Comparison of ENCODE assay signal across 1 cellular context in the genomic region with DNA sequence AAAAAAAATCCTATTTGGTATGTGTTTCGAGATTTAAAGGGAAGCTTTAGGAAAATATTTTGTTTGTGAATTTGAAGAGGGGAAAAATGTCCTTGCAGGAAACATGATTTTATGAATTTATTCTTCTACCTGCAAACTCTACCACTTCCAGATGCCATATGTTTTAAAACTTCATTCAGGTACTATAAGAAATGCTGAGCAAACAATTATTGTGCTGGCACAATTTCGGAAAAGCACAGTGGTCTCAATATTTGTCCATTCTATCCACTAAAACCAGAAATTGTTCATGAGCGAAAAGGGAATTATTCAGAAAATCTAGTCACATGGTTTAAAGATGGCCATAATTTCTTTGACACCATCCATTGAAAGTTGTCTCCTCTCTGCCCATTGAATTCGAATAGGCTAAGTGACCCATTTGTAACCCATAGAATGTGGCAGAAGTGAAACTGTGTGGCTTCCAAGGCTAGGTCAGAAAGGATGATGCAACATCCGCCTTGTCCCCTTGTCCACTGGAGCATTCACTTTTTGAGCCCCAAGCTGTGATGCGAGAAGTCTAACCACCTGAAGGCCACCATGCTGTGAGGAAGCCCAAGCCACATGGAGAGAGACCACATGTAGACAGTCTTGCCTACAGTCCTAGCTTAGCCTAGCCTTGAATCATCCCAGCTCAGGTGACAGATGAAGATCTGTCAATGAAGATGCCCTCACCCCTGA.
A peak's percentile ranks its signal among the peaks of the same experiment; 100 is the strongest.
TF ChIP-seq lines count a peak whose summit lies in the region.

No MANE protein-coding gene starts in this region.

TF ChIP-seq in K562, 482 proteins besides CTCF, POLR2A, EP300 and RAD21 (continued from another document and continues in another):
- TF ChIP-seq ZNF212 (CRISPR knock-in tag; IDR thresholded peaks at IDR 0.05) (no peak), E2F3 (CRISPR knock-in tag; IDR thresholded peaks at IDR 0.05) (no peak), RBM17 (IDR thresholded peaks at IDR 0.05; ENCODE audit: borderline replicate concordance, low read depth, low read length) (no peak), ZNF655 (CRISPR knock-in tag; IDR thresholded peaks at IDR 0.05) (no peak), TBL1XR1 (IDR thresholded peaks at IDR 0.05; ENCODE audit: low read length in 2 of 2) (no peak), ETV1 (tag; conservative IDR thresholded peaks at IDR 0.05; ENCODE audit: low read depth) (0 out of 2 replicates have a peak, but pooled peaks have one; percentile 32), ATF7 (IDR thresholded peaks at IDR 0.05) (0 out of 2 replicates have a peak, but pooled peaks have one; percentile 15), MNT (conservative IDR thresholded peaks at IDR 0.05) (no peak), NCOA6 (IDR thresholded peaks at IDR 0.05) (no peak), SRF (CRISPR knock-in tag; IDR thresholded peaks at IDR 0.05) (no peak), MAFK (IDR thresholded peaks at IDR 0.05; ENCODE audit: low read length) (peak; percentile 62), FOXA1 (IDR thresholded peaks at IDR 0.05; ENCODE audit: borderline replicate concordance) (no peak), CHD2 (IDR thresholded peaks at IDR 0.05; ENCODE audit: low read depth, low read length) (no peak), MGA (IDR thresholded peaks at IDR 0.05) (0 out of 2 replicates have a peak, but pooled peaks have one; percentile 16), ZKSCAN1 (IDR thresholded peaks at IDR 0.05; ENCODE audit: low read depth, low read length) (no peak), L3MBTL2 (IDR thresholded peaks at IDR 0.05) (peak; percentile 33; the same call in 1 of the 2 replicates), GTF3C2 (IDR thresholded peaks at IDR 0.05; ENCODE audit: borderline replicate concordance, extremely low read depth, insufficient read length) (no peak), ZSCAN32 (CRISPR knock-in tag; IDR thresholded peaks at IDR 0.05) (peak; percentile 68; the same call in 1 of the 2 replicates), ZNF77 (CRISPR knock-in tag; IDR thresholded peaks at IDR 0.05) (no peak), PYGO2 (tag; IDR thresholded peaks at IDR 0.05) (no peak)
- TF ChIP-seq, protein P1, sequence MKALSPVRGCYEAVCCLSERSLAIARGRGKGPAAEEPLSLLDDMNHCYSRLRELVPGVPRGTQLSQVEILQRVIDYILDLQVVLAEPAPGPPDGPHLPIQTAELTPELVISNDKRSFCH (CRISPR knock-in tag; IDR thresholded peaks at IDR 0.05), result no peak
- TF ChIP-seq, protein P1 (tag; IDR thresholded peaks at IDR 0.05), result no peak
- TF ChIP-seq, protein P2, sequence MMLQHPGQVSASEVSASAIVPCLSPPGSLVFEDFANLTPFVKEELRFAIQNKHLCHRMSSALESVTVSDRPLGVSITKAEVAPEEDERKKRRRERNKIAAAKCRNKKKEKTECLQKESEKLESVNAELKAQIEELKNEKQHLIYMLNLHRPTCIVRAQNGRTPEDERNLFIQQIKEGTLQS (IDR thresholded peaks at IDR 0.05), result peak; percentile 80
- TF ChIP-seq, protein P2 (CRISPR knock-in tag; conservative IDR thresholded peaks at IDR 0.05), result no peak
- TF ChIP-seq, protein P3, sequence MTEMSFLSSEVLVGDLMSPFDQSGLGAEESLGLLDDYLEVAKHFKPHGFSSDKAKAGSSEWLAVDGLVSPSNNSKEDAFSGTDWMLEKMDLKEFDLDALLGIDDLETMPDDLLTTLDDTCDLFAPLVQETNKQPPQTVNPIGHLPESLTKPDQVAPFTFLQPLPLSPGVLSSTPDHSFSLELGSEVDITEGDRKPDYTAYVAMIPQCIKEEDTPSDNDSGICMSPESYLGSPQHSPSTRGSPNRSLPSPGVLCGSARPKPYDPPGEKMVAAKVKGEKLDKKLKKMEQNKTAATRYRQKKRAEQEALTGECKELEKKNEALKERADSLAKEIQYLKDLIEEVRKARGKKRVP (CRISPR knock-in tag; IDR thresholded peaks at IDR 0.05), result 0 out of 2 replicates have a peak, but pooled peaks have one; percentile 40
- TF ChIP-seq, protein P4, sequence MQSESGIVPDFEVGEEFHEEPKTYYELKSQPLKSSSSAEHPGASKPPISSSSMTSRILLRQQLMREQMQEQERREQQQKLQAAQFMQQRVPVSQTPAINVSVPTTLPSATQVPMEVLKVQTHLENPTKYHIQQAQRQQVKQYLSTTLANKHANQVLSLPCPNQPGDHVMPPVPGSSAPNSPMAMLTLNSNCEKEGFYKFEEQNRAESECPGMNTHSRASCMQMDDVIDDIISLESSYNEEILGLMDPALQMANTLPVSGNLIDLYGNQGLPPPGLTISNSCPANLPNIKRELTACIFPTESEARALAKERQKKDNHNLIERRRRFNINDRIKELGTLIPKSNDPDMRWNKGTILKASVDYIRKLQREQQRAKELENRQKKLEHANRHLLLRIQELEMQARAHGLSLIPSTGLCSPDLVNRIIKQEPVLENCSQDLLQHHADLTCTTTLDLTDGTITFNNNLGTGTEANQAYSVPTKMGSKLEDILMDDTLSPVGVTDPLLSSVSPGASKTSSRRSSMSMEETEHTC (IDR thresholded peaks at IDR 0.05), result no peak
- TF ChIP-seq, protein P5, sequence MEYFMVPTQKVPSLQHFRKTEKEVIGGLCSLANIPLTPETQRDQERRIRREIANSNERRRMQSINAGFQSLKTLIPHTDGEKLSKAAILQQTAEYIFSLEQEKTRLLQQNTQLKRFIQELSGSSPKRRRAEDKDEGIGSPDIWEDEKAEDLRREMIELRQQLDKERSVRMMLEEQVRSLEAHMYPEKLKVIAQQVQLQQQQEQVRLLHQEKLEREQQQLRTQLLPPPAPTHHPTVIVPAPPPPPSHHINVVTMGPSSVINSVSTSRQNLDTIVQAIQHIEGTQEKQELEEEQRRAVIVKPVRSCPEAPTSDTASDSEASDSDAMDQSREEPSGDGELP (CRISPR knock-in tag; IDR thresholded peaks at IDR 0.05; ENCODE audit: borderline replicate concordance), result no peak
